In the genomic region with DNA sequence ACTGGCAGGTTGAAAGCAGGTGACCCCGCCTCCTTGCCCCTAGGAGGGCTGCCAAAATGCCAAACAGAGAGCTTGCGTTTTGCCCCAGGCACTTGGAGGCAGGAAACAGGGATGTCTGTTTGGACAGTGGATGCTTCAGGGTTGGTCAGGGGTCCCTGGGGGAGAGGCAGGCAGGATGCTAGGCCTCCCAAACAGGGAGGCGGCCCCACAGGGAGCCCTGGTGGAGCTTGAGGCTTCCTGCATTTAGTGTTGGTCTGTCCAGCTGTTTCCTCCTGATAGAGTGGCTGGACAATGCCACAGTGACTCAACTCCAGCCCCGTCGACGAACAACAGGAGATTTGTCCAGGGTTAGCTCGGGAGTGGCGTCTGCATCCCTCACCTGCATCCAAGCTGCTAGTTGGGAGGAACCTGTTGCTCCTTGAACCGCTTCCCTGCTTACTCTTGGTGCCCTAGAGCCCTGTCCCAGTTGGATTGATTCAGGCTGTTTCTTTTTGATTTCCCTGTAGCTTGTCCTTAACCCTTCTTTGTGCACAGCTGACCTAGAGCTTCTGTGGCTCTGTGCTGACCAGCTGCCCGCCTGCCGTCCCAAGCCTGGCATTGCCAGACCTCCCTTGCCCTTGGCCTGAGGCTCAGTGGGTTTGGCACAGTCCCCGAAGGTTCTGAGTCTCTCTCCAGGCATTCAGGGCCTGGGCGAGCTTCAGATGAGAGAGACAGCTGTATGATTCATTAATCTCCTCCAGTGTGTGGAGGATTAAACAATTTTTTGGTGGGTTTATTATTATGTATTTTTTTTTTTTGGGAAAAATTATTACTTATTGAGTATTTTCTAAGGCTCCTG, we compare ENCODE assay signal across 9 cellular contexts. TPM values are rescaled to one million over a fixed set of nuclear protein-coding genes. Genes with fewer than 3 reads are reported as not detected.
A peak's percentile ranks its signal among the peaks of the same experiment; 100 is the strongest.
DNase-seq lines count a peak whose midpoint lies in the region; TF ChIP-seq lines count a peak whose summit lies in the region.
"Had no signal": no experiment of that assay in that cellular context is flagged by ENCODE, and none has a peak within 500 bp of the region (broad histone marks: within the 10 kb centered on the region; RNA-seq: fewer than 3 reads in every experiment).

No MANE protein-coding gene starts in this region.

- peak in 1 of 3 experiments; percentile 19 for TF ChIP-seq CTCF in esophagus muscularis mucosa (IDR thresholded peaks at IDR 0.05)

- peak overlapping the region; percentile 85 for H3K4me2 ChIP-seq in BLaER1

- WGBS in esophagus muscularis mucosa: 53% methylated on average over 13 of the region's 13 CpGs

- peaks cover 62% of the 10 kb centered on the region for H4K20me1 ChIP-seq in BLaER1

- no peak for DNase-seq in esophagus muscularis mucosa (ENCODE audit: extremely low spot score)
- peak; percentile 99 for DNase-seq in myocyte (ENCODE audit: low read depth)
- DNase-seq in activated effector memory CD4-positive, alpha-beta T cell treated with anti-CD3 and anti-CD28 coated beads, Interleukin-2, amount 50 U/mL, for 16 hours: no peak
- no peak for DNase-seq in NCI-H446 treated with DMSO at 0.1 percent for 48 hours (lab: John Stamatoyannopoulos, UW)
- no peak for DNase-seq in effector CD8-positive, alpha-beta T cell (lab: John Stamatoyannopoulos, UW)
- no peak for DNase-seq in T-helper 9 cell
- DNase-seq: activated CD4-positive, alpha-beta T cell treated with anti-CD3 and anti-CD28 coated beads for 36 hours had no signal

- no peak overlapping the region for H3K9ac ChIP-seq in BLaER1

- no peak overlapping the region for H3K4me3 ChIP-seq in BLaER1
- no peak overlapping the region for H3K4me3 ChIP-seq in esophagus muscularis mucosa

- no peak overlapping the region for H3K27ac ChIP-seq in BLaER1
- peak overlapping the region; percentile 14 to 49 (median 38) for H3K27ac ChIP-seq in esophagus muscularis mucosa (replicated peaks in 1 of 4)

- H3K9me3 ChIP-seq in BLaER1 (peaks cover 13% of the 10 kb centered on the region), esophagus muscularis mucosa (peaks cover 0 to 17% (median 11%) of the 10 kb centered on the region in 4 donors)

- no peak for TF ChIP-seq POLR2A in esophagus muscularis mucosa (IDR thresholded peaks at IDR 0.05; ENCODE audit: low read depth)

- H3K4me1 ChIP-seq in BLaER1 (peaks cover 46% of the 10 kb centered on the region), esophagus muscularis mucosa (peaks cover 33 to 52% (median 40%) of the 10 kb centered on the region in 4 donors)

- H3K36me3 ChIP-seq in BLaER1 (no peaks in the 10 kb centered on the region), esophagus muscularis mucosa (peaks cover 0 to 9% (median 0%) of the 10 kb centered on the region in 4 donors)

- intact Hi-C loops in esophagus muscularis mucosa (cut with DNase I): no loop called here

- TF ChIP-seq EP300 in esophagus muscularis mucosa (IDR thresholded peaks at IDR 0.05): no peak

- H3K27me3 ChIP-seq in BLaER1 (no peaks in the 10 kb centered on the region), esophagus muscularis mucosa (no peaks in the 10 kb centered on the region)

TF ChIP-seq in PFSK-1, 5 proteins besides CTCF, POLR2A, EP300 and RAD21:
- no peak for TF ChIP-seq TAF1 (IDR thresholded peaks at IDR 0.05; ENCODE audit: borderline replicate concordance, insufficient read depth, low read length)
- peak; percentile 23 for TF ChIP-seq FOXP2 (optimal IDR thresholded peaks at IDR 0.05; ENCODE audit: borderline replicate concordance, extremely low read depth, extremely low read length, insufficient read depth)
TF ChIP-seq in PFSK-1: peak in this region for 1.

RNA-seq across cellular contexts. Expression of a gene that starts 45.9 kb away (rescaled TPM):
- 21.4 TPM for polyA plus RNA-seq in PFSK-1 (2012; ENCODE audit: insufficient read length, low read depth)
- total RNA-seq in esophagus muscularis mucosa (10 to 100 TPM; 13.7 to 35.4 (median 26.7) TPM), myocyte (238 and 379 TPM in 2 replicates)
- 204 TPM for polyA plus RNA-seq in myocyte (2012)
